1 cellular context compared by ENCODE assay signal in genomic region chr13:30388401-30389283, GRCh38.
TF ChIP-seq lines count a peak whose summit lies in the region.

No MANE protein-coding gene starts in this region.

TF ChIP-seq in WTC11, 78 proteins besides CTCF, POLR2A, EP300 and RAD21 (continued from another document):
- TF ChIP-seq, protein P1, sequence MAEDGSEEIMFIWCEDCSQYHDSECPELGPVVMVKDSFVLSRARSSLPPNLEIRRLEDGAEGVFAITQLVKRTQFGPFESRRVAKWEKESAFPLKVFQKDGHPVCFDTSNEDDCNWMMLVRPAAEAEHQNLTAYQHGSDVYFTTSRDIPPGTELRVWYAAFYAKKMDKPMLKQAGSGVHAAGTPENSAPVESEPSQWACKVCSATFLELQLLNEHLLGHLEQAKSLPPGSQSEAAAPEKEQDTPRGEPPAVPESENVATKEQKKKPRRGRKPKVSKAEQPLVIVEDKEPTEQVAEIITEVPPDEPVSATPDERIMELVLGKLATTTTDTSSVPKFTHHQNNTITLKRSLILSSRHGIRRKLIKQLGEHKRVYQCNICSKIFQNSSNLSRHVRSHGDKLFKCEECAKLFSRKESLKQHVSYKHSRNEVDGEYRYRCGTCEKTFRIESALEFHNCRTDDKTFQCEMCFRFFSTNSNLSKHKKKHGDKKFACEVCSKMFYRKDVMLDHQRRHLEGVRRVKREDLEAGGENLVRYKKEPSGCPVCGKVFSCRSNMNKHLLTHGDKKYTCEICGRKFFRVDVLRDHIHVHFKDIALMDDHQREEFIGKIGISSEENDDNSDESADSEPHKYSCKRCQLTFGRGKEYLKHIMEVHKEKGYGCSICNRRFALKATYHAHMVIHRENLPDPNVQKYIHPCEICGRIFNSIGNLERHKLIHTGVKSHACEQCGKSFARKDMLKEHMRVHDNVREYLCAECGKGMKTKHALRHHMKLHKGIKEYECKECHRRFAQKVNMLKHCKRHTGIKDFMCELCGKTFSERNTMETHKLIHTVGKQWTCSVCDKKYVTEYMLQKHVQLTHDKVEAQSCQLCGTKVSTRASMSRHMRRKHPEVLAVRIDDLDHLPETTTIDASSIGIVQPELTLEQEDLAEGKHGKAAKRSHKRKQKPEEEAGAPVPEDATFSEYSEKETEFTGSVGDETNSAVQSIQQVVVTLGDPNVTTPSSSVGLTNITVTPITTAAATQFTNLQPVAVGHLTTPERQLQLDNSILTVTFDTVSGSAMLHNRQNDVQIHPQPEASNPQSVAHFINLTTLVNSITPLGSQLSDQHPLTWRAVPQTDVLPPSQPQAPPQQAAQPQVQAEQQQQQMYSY (CRISPR knock-in tag; IDR thresholded peaks at IDR 0.05), result no peak
- TF ChIP-seq ZNF423 (CRISPR knock-in tag; IDR thresholded peaks at IDR 0.05), result no peak
- TF ChIP-seq SMAD3 (CRISPR knock-in tag; IDR thresholded peaks at IDR 0.05; ENCODE audit: borderline replicate concordance), result no peak
- TF ChIP-seq NR3C1 (CRISPR knock-in tag; conservative IDR thresholded peaks at IDR 0.05; ENCODE audit: low read depth), result no peak
- no peak for TF ChIP-seq FOXJ3 (CRISPR knock-in tag; IDR thresholded peaks at IDR 0.05; ENCODE audit: borderline replicate concordance)
- TF ChIP-seq ESRRA (CRISPR knock-in tag; IDR thresholded peaks at IDR 0.05; ENCODE audit: borderline replicate concordance), result no peak
- TF ChIP-seq CREB1 (CRISPR knock-in tag; IDR thresholded peaks at IDR 0.05), result no peak
